In the genomic region with DNA sequence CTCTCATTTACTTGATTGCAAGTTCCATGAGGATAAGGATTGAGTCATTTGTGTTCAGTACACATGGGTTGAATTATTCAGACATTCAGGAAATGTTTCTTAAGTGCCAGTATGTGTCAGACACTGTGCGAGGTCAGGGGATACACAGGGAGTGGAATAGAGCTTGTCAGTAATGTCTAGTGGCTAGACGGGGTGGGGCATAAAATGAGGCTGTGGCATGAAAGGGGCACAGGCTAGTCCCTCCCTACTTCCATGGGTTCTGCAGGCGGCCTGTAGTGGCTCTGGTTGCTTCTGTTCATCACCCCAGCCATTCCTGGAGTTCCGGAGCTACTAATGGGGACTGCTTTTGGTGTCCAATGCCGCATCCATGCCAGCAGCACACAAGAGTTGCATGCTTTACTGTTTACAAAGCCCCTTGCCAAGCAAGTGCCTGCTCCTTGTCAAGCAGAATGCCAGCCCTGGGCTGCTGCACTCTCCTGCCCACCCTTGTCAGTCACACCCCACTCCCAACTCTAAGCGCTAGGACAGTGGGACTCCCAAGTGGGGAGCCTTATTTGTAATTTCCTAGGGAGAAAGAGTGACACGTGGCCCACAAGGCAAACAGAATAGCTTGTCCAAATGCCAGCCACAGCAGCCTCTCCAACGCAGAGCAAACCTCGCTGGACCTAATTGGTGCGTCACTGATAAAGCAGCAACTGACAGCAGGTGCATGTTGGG, we compare ENCODE assay signal across 8 cellular contexts.
DNase-seq lines count a peak whose midpoint lies in the region; ATAC-seq and TF ChIP-seq lines count a peak whose summit lies in the region.

No MANE protein-coding gene starts in this region.

- no peaks in the 10 kb centered on the region for H4K20me1 ChIP-seq in PC-9 (ENCODE audit: insufficient read depth)

- CTCF ChIA-PET in PC-9 (lab: Charles Lee) = interaction anchor here (0.7 kb wide), 1 partner anchor 35 kb away, joined by 9 read pairs; no protein-coding TSS in a partner anchor

- peaks cover 18% of the 10 kb centered on the region; the same call in 1 of the 2 replicates for H3F3A ChIP-seq in PC-9 (ENCODE audit: insufficient read depth, low read depth)

- no peak for TF ChIP-seq CTCF in PC-9 (conservative IDR thresholded peaks at IDR 0.05)

- H3K36me3 ChIP-seq in PC-9 (ENCODE audit: low read depth) (no peaks in the 10 kb centered on the region), skeletal muscle tissue (ENCODE audit: control insufficient read depth in 3 of 3, insufficient read depth in 3 of 3, low read length in 3 of 3) (no peaks in the 10 kb centered on the region)

- H3K9me3 ChIP-seq in PC-9 (ENCODE audit: insufficient read depth, low read depth) = no peaks in the 10 kb centered on the region
- H3K9me3 ChIP-seq in skeletal muscle tissue (ENCODE audit: control insufficient read depth in 3 of 3, low read length in 3 of 3) = no peaks in the 10 kb centered on the region

- intact Hi-C loops in PC-9 (cut with micrococcal nuclease; ENCODE audit: unreplicated experiment) = no loop called here

- H3K79me2 ChIP-seq in PC-9 (ENCODE audit: low read depth) = no peaks in the 10 kb centered on the region

- H3K9ac ChIP-seq in skeletal muscle tissue (ENCODE audit: low read depth in 1 of 3, low read length in 3 of 3) = peak overlapping the region in 1 of 3 donors; percentile 25

- POLR2A ChIA-PET in PC-9 (lab: Charles Lee; ENCODE audit: unreplicated experiment) = interaction anchor here (0.7 kb wide), 2 partner anchors 71 to 541 kb away, joined by 4 read pairs; a partner anchor contains a TSS

- H3K4me3 ChIP-seq in PC-9 (no peak overlapping the region), skeletal muscle tissue (ENCODE audit: low read length in 3 of 3) (no peak overlapping the region)

- ATAC-seq in HG03159 (IDR thresholded peaks at IDR 0.05; ENCODE audit: unreplicated experiment) (no peak), GM18858 (IDR thresholded peaks at IDR 0.05; ENCODE audit: unreplicated experiment) (no peak)

- no peaks in the 10 kb centered on the region for H3K9me2 ChIP-seq in PC-9 (ENCODE audit: insufficient read depth)

- H2AFZ ChIP-seq in PC-9 = no peak overlapping the region

- H3K27me3 ChIP-seq in PC-9 (ENCODE audit: insufficient read depth, low read depth) (no peaks in the 10 kb centered on the region), skeletal muscle tissue (ENCODE audit: control insufficient read depth in 3 of 3, insufficient read depth in 3 of 3, low read length in 3 of 3) (peaks cover 0 to 3% (median 0%) of the 10 kb centered on the region in 3 donors)

- H3K4me2 ChIP-seq in PC-9 = peak overlapping the region; percentile 18; the same call in 1 of the 2 replicates

- BruUV-seq in PC-9 (replicated peaks; lab: Mats Ljungman, UMichigan) = no TSS peak

- H3K27ac ChIP-seq in PC-9 = peak overlapping the region; percentile 42
- H3K27ac ChIP-seq in skeletal muscle tissue (ENCODE audit: low read depth, low read length) = peak overlapping the region; percentile 18

- DNase-seq in NCI-H146 (lab: John Stamatoyannopoulos, UW) (peak; percentile 69), NCI-H146 treated with DMSO at 0.1 percent for 48 hours (lab: John Stamatoyannopoulos, UW; ENCODE audit: unreplicated experiment) (no peak), PC-9 (peak; percentile 58 to 77), fibroblast of the conjunctiva (ENCODE audit: low read depth) (peak; percentile 52), NCI-H187 treated with DMSO at 0.1 percent for 48 hours (lab: John Stamatoyannopoulos, UW) (no peak)

- H3K4me1 ChIP-seq in PC-9 (replicated peaks; ENCODE audit: insufficient read depth) (peaks cover 29% of the 10 kb centered on the region), skeletal muscle tissue (ENCODE audit: control insufficient read depth in 3 of 3, insufficient read depth in 3 of 3, low read length in 3 of 3) (peaks cover 4 to 15% (median 15%) of the 10 kb centered on the region in 3 donors)

Comparison
In these comparisons a context has a peak if more than half of its experiments do, and no peak if none do; other contexts are left out.
1. DNase-seq: peak in NCI-H146 (single experiment), PC-9 (2 of 2) and fibroblast of the conjunctiva (single experiment); none in NCI-H146 treated with DMSO at 0.1 percent for 48 hours (single experiment) and NCI-H187 treated with DMSO at 0.1 percent for 48 hours (single experiment).